1 cellular context compared by ENCODE assay signal in the genomic region with DNA sequence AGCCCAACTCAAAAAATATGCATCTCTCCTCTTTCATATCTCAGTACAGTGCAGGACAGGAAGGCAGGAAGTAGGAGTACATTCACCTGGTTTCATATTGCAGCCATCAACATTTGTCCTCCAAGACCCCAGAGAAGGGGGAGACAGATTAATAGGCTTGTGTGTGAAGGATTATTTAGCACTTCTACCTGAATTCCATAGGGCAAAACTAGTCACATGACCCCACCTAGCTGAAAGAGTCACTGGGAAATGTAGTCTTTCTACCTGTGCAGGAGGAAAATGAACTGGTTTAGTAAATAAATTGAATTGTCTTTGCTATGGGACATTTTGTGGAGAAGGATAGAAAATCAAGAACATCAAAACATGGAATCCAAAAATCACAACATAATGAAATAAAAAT.
TF ChIP-seq lines count a peak whose summit lies in the region.

No MANE protein-coding gene starts in this region.

TF ChIP-seq in SK-N-SH treated with all-trans-retinoic acid at 6 μM for 48 hours, 23 proteins besides CTCF, POLR2A, EP300 and RAD21 (continued from another document):
- TF ChIP-seq CSRNP3 (CRISPR knock-in tag; IDR thresholded peaks at IDR 0.05) = no peak
- no peak for TF ChIP-seq ESRRG (CRISPR knock-in tag; IDR thresholded peaks at IDR 0.05)
- TF ChIP-seq ZFP3 (CRISPR knock-in tag; IDR thresholded peaks at IDR 0.05) = no peak
- TF ChIP-seq, protein P1, sequence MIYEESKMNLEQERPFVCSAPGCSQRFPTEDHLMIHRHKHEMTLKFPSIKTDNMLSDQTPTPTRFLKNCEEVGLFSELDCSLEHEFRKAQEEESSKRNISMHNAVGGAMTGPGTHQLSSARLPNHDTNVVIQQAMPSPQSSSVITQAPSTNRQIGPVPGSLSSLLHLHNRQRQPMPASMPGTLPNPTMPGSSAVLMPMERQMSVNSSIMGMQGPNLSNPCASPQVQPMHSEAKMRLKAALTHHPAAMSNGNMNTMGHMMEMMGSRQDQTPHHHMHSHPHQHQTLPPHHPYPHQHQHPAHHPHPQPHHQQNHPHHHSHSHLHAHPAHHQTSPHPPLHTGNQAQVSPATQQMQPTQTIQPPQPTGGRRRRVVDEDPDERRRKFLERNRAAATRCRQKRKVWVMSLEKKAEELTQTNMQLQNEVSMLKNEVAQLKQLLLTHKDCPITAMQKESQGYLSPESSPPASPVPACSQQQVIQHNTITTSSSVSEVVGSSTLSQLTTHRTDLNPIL (CRISPR knock-in tag; IDR thresholded peaks at IDR 0.05; ENCODE audit: low read depth) = no peak
- TF ChIP-seq OSR1 (CRISPR knock-in tag; IDR thresholded peaks at IDR 0.05) = no peak
- no peak for TF ChIP-seq BACH2 (CRISPR knock-in tag; IDR thresholded peaks at IDR 0.05; ENCODE audit: borderline replicate concordance)
TF ChIP-seq in SK-N-SH treated with all-trans-retinoic acid at 6 μM for 48 hours: peak in this region for 0.
